Comparison of ENCODE assay signal across 24 cellular contexts in genomic region chr22:20414059-20414440, GRCh38. TPM values are rescaled to one million over a fixed set of nuclear protein-coding genes. Genes with fewer than 3 reads are reported as not detected.
A peak's percentile ranks its signal among the peaks of the same experiment; 100 is the strongest.
DNase-seq lines count a peak whose midpoint lies in the region; ATAC-seq, FAIRE-seq and TF ChIP-seq lines count a peak whose summit lies in the region.
"Had no signal": no experiment of that assay in that cellular context is flagged by ENCODE, and none has a peak within 500 bp of the region (broad histone marks: within the 10 kb centered on the region; RNA-seq: fewer than 3 reads in every experiment).

No MANE protein-coding gene starts in this region.

- H3K14ac ChIP-seq in IMR-90 (replicated peaks; ENCODE audit: low read depth, low read length): no peak overlapping the region

- H3K36me3 Mint-ChIP-seq in nephron progenitor cell (ENCODE audit: low read depth): peaks cover 10% of the 10 kb centered on the region
- H3K36me3 Mint-ChIP-seq in activated CD8-positive, alpha-beta T cell treated with anti-CD3 and anti-CD28 coated beads for 36 hours (ENCODE audit: low read depth): no peaks in the 10 kb centered on the region
- H3K36me3 Mint-ChIP-seq: CD8-positive, alpha-beta T cell had no signal

- no peak overlapping the region for H2AK9ac ChIP-seq in IMR-90 (replicated peaks; ENCODE audit: low read depth, low read length, poor library complexity)

- no peaks in the 10 kb centered on the region for H3K9me1 ChIP-seq in IMR-90 (ENCODE audit: insufficient read depth, low read length)
- H3K9me1 ChIP-seq in K562 (ENCODE audit: control insufficient read depth, insufficient read depth, low read length): no peaks in the 10 kb centered on the region

- no peak overlapping the region for H4K5ac ChIP-seq in IMR-90 (ENCODE audit: low read depth, low read length)

- no peak overlapping the region for H3K4me3 Mint-ChIP-seq in nephron progenitor cell
- H3K4me3 Mint-ChIP-seq in activated CD8-positive, alpha-beta T cell treated with anti-CD3 and anti-CD28 coated beads for 36 hours: no peak overlapping the region
- H3K4me3 Mint-ChIP-seq: CD4-positive, alpha-beta T cell; CD8-positive, alpha-beta T cell had no signal

- CTCF ChIA-PET in IMR-90 (lab: Yijun Ruan, JAX) (no interaction called here), K562 (lab: Yijun Ruan, JAX; ENCODE audit: low intra/inter-chr PET ratio) (no interaction called here)
- CTCF ChIA-PET in activated CD8-positive, alpha-beta T cell treated with anti-CD3 and anti-CD28 coated beads for 36 hours (lab: Charles Lee): no interaction called here

- H4K91ac ChIP-seq in IMR-90 (ENCODE audit: insufficient read depth, low read depth, low read length): no peak overlapping the region

- no peak for TF ChIP-seq CTCF in IMR-90 (conservative IDR thresholded peaks at IDR 0.05; ENCODE audit: low read depth, low read length)
- no peak for TF ChIP-seq CTCF in K562 (IDR thresholded peaks at IDR 0.05 in 2 of 3, conservative IDR thresholded peaks at IDR 0.05 in 1 of 3; ENCODE audit: insufficient read depth in 2 of 3, low read depth in 1 of 3, low read length in 3 of 3)
- TF ChIP-seq CTCF in osteoblast (IDR thresholded peaks at IDR 0.05; ENCODE audit: extremely low read depth, low read depth, low read length): no peak
- no peak for TF ChIP-seq CTCF in nephron progenitor cell (IDR thresholded peaks at IDR 0.05)
- no peak for TF ChIP-seq CTCF in activated CD8-positive, alpha-beta T cell treated with anti-CD3 and anti-CD28 coated beads for 36 hours (IDR thresholded peaks at IDR 0.05)
- no peak for TF ChIP-seq CTCF in transverse colon (IDR thresholded peaks at IDR 0.05)

- dilution Hi-C loops in IMR-90 (cut with HindIII; ENCODE audit: low sequenced_read_pairs, unreplicated experiment): no loop called here

- H2BK120ac ChIP-seq in IMR-90 (ENCODE audit: low read depth, low read length): no peak overlapping the region

- H2BK5ac ChIP-seq in IMR-90 (ENCODE audit: low read depth, low read length, poor library complexity, severe bottlenecking): no peak overlapping the region

- H3K27me3 Mint-ChIP-seq in nephron progenitor cell (ENCODE audit: low read depth, poor library complexity): peaks cover 9% of the 10 kb centered on the region
- H3K27me3 Mint-ChIP-seq in activated CD8-positive, alpha-beta T cell treated with anti-CD3 and anti-CD28 coated beads for 36 hours: no peaks in the 10 kb centered on the region
- H3K27me3 Mint-ChIP-seq: CD4-positive, alpha-beta T cell had no signal

- TF ChIP-seq RAD21 in IMR-90 (IDR thresholded peaks at IDR 0.05; ENCODE audit: low read length): no peak
- TF ChIP-seq RAD21 in K562 (CRISPR knock-in tag; conservative IDR thresholded peaks at IDR 0.05 in 1 of 2, IDR thresholded peaks at IDR 0.05 in 1 of 2): no peak

- H2AFZ ChIP-seq in IMR-90 (replicated peaks; ENCODE audit: low read length, poor library complexity) (no peak overlapping the region), K562 (ENCODE audit: low read depth, low read length) (no peak overlapping the region), osteoblast (ENCODE audit: low read length) (no peak overlapping the region)

- H3K4me3 ChIP-seq in IMR-90 (ENCODE audit: insufficient read depth, low read depth, low read length): no peak overlapping the region
- no peak overlapping the region for H3K4me3 ChIP-seq in K562
- no peak overlapping the region for H3K4me3 ChIP-seq in osteoblast (ENCODE audit: insufficient read depth, low read length)
- no peak overlapping the region for H3K4me3 ChIP-seq in transverse colon
- H3K4me3 ChIP-seq: BLaER1 had no signal

- ATAC-seq in IMR-90 (ENCODE audit: low read depth) (no peak), K562 (no peak)
- ATAC-seq in activated CD8-positive, alpha-beta T cell treated with anti-CD3 and anti-CD28 coated beads for 36 hours: no peak
- ATAC-seq: CD8-positive, alpha-beta T cell had no signal

- H3K27ac Mint-ChIP-seq in nephron progenitor cell: no peak overlapping the region
- no peak overlapping the region for H3K27ac Mint-ChIP-seq in activated CD8-positive, alpha-beta T cell treated with anti-CD3 and anti-CD28 coated beads for 36 hours
- H3K27ac Mint-ChIP-seq: CD4-positive, alpha-beta T cell; CD8-positive, alpha-beta T cell had no signal

- in situ Hi-C loops in IMR-90 (cut with MboI; ENCODE audit: low sequenced_read_pairs) (loop anchor here (10.0 kb wide), 1 partner anchor 51 kb away; no protein-coding TSS in a partner anchor), K562 (cut with MboI) (loop anchor here (25.0 kb wide), 2 partner anchors 273 to 1877 kb away; partner anchors contain the start of gene TMEM191B), transverse colon (cut with MboI; ENCODE audit: low pct_ligation_motif_present in 1 of 4, low pct_unique_long_range_greater_than_20kb in 1 of 4, low sequenced_read_pairs in 3 of 4) (loop anchor here in 1 of 4 donors (5.0 to 25.0 kb wide), 2 partner anchors 38 to 323 kb away; no protein-coding TSS in a partner anchor)

- H3K36me3 ChIP-seq in IMR-90 (ENCODE audit: control insufficient read depth, insufficient read depth, low read length) (no peaks in the 10 kb centered on the region), K562 (ENCODE audit: control insufficient read depth, insufficient read depth, low read length) (no peaks in the 10 kb centered on the region), osteoblast (ENCODE audit: insufficient read depth, low read length) (no peaks in the 10 kb centered on the region), transverse colon (no peaks in the 10 kb centered on the region)
- H3K36me3 ChIP-seq: BE2C had no signal

- FAIRE-seq in K562 (lab: Jason Lieb, UNC) (no peak), urothelium cell line (lab: Jason Lieb, UNC) (peak; percentile 50)
- FAIRE-seq: A204.1, D721Med, G401.6, GM12891, GM19239 had no signal

- no peaks in the 10 kb centered on the region for H3K27me3 ChIP-seq in IMR-90 (ENCODE audit: control insufficient read depth, insufficient read depth, low read length)
- H3K27me3 ChIP-seq in K562 (ENCODE audit: control insufficient read depth in 2 of 2, insufficient read depth in 2 of 2, low read length in 2 of 2): no peaks in the 10 kb centered on the region
- H3K27me3 ChIP-seq in osteoblast (ENCODE audit: insufficient read depth, low read length): no peaks in the 10 kb centered on the region
- H3K27me3 ChIP-seq in transverse colon: no peaks in the 10 kb centered on the region
- H3K27me3 ChIP-seq: BE2C, BLaER1 had no signal

- BruUV-seq in IMR-90 (replicated peaks; lab: Mats Ljungman, UMichigan): no TSS peak
- no TSS peak for BruUV-seq in K562 (replicated peaks; lab: Mats Ljungman, UMichigan)

- peak overlapping the region; percentile 13; the same call in 1 of the 2 replicates for H2AK5ac ChIP-seq in IMR-90 (ENCODE audit: low read depth, low read length)

- H3K4ac ChIP-seq in IMR-90 (ENCODE audit: low read depth, low read length): no peak overlapping the region

- no peak overlapping the region for H4K8ac ChIP-seq in IMR-90 (ENCODE audit: low read depth in 2 of 2, low read length in 2 of 2)

- H3K9me3 ChIP-seq in IMR-90 (ENCODE audit: control insufficient read depth, insufficient read depth, low read length) (no peaks in the 10 kb centered on the region), K562 (replicated peaks; ENCODE audit: control insufficient read depth, insufficient read depth, low read depth, low read length) (no peaks in the 10 kb centered on the region), osteoblast (ENCODE audit: low read depth, low read length) (no peaks in the 10 kb centered on the region), transverse colon (no peaks in the 10 kb centered on the region)
- H3K9me3 ChIP-seq: BE2C, BLaER1, Caco-2 had no signal

- no peak for DNase-seq in IMR-90
- DNase-seq in K562 (ENCODE audit: extremely low read depth in 1 of 4, low spot score in 3 of 4): no peak
- DNase-seq in osteoblast (ENCODE audit: insufficient read length, low spot score, missing footprints): peak; percentile 31
- no peak for DNase-seq in urothelium cell line (ENCODE audit: low spot score)
- no peak for DNase-seq in NCI-H510A treated with DMSO at 0.1 percent for 48 hours (lab: John Stamatoyannopoulos, UW)
- no peak for DNase-seq in nephron progenitor cell
- DNase-seq in activated CD8-positive, alpha-beta T cell treated with anti-CD3 and anti-CD28 coated beads for 36 hours: no peak
- DNase-seq in transverse colon: no peak
- DNase-seq: 8988T; ACHN; BE2C; C1 segment of cervical spinal cord; Caco-2; Calu3; CD4-positive, alpha-beta T cell; CD8-positive, alpha-beta T cell; DMS79 treated with DMSO at 0.1 percent for 48 hours; GF-D8 had no signal

- H4K20me1 ChIP-seq in IMR-90 (ENCODE audit: insufficient read depth, low read length) (no peaks in the 10 kb centered on the region; the same call in 1 of the 2 replicates), K562 (replicated peaks; ENCODE audit: control insufficient read depth, insufficient read depth, low read length) (no peaks in the 10 kb centered on the region), osteoblast (ENCODE audit: insufficient read depth, low read length) (no peaks in the 10 kb centered on the region)
- H4K20me1 ChIP-seq: BLaER1 had no signal

- H3K9me3 Mint-ChIP-seq in nephron progenitor cell: no peaks in the 10 kb centered on the region
- H3K9me3 Mint-ChIP-seq in activated CD8-positive, alpha-beta T cell treated with anti-CD3 and anti-CD28 coated beads for 36 hours: no peaks in the 10 kb centered on the region
- H3K9me3 Mint-ChIP-seq: CD4-positive, alpha-beta T cell; CD8-positive, alpha-beta T cell had no signal

- no peak overlapping the region for H2BK15ac ChIP-seq in IMR-90 (ENCODE audit: low read depth, low read length)

- no peak for TF ChIP-seq POLR2A in IMR-90 (IDR thresholded peaks at IDR 0.05; ENCODE audit: low read depth, low read length)
- no peak for TF ChIP-seq POLR2A in K562 (conservative IDR thresholded peaks at IDR 0.05)
- TF ChIP-seq POLR2A in transverse colon (IDR thresholded peaks at IDR 0.05): no peak

- no peak overlapping the region for H3K56ac ChIP-seq in IMR-90 (ENCODE audit: extremely low read depth, insufficient read depth, low read length)

- H3K27ac ChIP-seq in IMR-90 (ENCODE audit: insufficient read depth, low read length) (no peak overlapping the region), K562 (ENCODE audit: extremely low read depth, low read depth, low read length) (no peak overlapping the region), osteoblast (ENCODE audit: low read depth, low read length) (no peak overlapping the region), transverse colon (no peak overlapping the region)
- H3K27ac ChIP-seq: BLaER1 had no signal

- H3K4me2 ChIP-seq in IMR-90 (ENCODE audit: low read depth, low read length) (no peak overlapping the region), K562 (ENCODE audit: insufficient read depth, low read length) (no peak overlapping the region), osteoblast (ENCODE audit: insufficient read depth, low read length) (no peak overlapping the region)

- peaks cover 30% of the 10 kb centered on the region for H3K4me1 Mint-ChIP-seq in nephron progenitor cell
- H3K4me1 Mint-ChIP-seq in activated CD8-positive, alpha-beta T cell treated with anti-CD3 and anti-CD28 coated beads for 36 hours (ENCODE audit: low read depth): peaks cover 2% of the 10 kb centered on the region

- H3K79me1 ChIP-seq in IMR-90 (ENCODE audit: low read depth in 1 of 2, low read length in 2 of 2): no peaks in the 10 kb centered on the region

- H3K9ac ChIP-seq in IMR-90 (ENCODE audit: low read depth, low read length): no peak overlapping the region
- no peak overlapping the region for H3K9ac ChIP-seq in K562 (ENCODE audit: insufficient read depth in 1 of 2, low read depth in 2 of 2, low read length in 2 of 2)
- H3K9ac ChIP-seq: BLaER1 had no signal

- no peak overlapping the region for H3K23ac ChIP-seq in IMR-90 (ENCODE audit: low read depth, low read length)

- no peaks in the 10 kb centered on the region for H3K79me2 ChIP-seq in K562 (ENCODE audit: control insufficient read depth, insufficient read depth, low read length)
- no peaks in the 10 kb centered on the region for H3K79me2 ChIP-seq in osteoblast (ENCODE audit: insufficient read depth, low read length)

- intact Hi-C loops in IMR-90 (cut with micrococcal nuclease): no loop called here
- intact Hi-C loops in K562 (cut with micrococcal nuclease): loop anchor here (10.0 kb wide), 2 partner anchors 259 to 261 kb away; partner anchors contain the start of gene CCDC188
- intact Hi-C loops in activated CD8-positive, alpha-beta T cell treated with anti-CD3 and anti-CD28 coated beads for 36 hours (cut with micrococcal nuclease): no loop called here
- intact Hi-C loops in transverse colon (cut with DNase I; ENCODE audit: low total_unique reads): no loop called here

- H3K18ac ChIP-seq in IMR-90 (ENCODE audit: low read depth, low read length): no peak overlapping the region

- WGBS in IMR-90 (ENCODE audit: extremely low coverage in 2 of 2, insufficient read length in 1 of 2), 2 experiments: 80% methylated on average over 2 of the region's 5 CpGs; no CpG with 5 or more reads in 1 of the 2 experiments
- 34% methylated on average over 5 of the region's 5 CpGs for WGBS in K562 (ENCODE audit: insufficient coverage, low coverage, missing lambda C conversion rate)
- 78% methylated on average over 5 of the region's 5 CpGs; no CpG with 5 or more reads in 1 of the 2 donors for WGBS in transverse colon (ENCODE audit: low coverage in 1 of 2), 2 donors

- TF ChIP-seq EP300 in K562 (IDR thresholded peaks at IDR 0.05; ENCODE audit: low read length) (no peak), transverse colon (IDR thresholded peaks at IDR 0.05; ENCODE audit: low read depth) (no peak)

- no peak overlapping the region for H2BK20ac ChIP-seq in IMR-90 (ENCODE audit: low read depth, low read length)

- H3K4me1 ChIP-seq in IMR-90 (ENCODE audit: control insufficient read depth, insufficient read depth, low read length) (no peaks in the 10 kb centered on the region), K562 (replicated peaks in 1 of 2; ENCODE audit: control insufficient read depth in 2 of 2, insufficient read depth in 2 of 2, low read length in 2 of 2) (peaks cover 9 to 11% of the 10 kb centered on the region in 2 experiments), osteoblast (ENCODE audit: insufficient read depth, low read length) (no peaks in the 10 kb centered on the region), transverse colon (peaks cover 0 to 5% (median 4%) of the 10 kb centered on the region in 4 donors)
- H3K4me1 ChIP-seq: BE2C, Caco-2 had no signal

- POLR2A ChIA-PET in IMR-90 (lab: Charles Lee; ENCODE audit: unreplicated experiment) (no interaction called here), K562 (lab: Yijun Ruan, JAX) (interaction anchor here (0.6 to 1.1 kb wide), 2 partner anchors 15 to 31 kb away, joined by 3 to 7 read pairs; no protein-coding TSS in a partner anchor)
- POLR2A ChIA-PET in activated CD8-positive, alpha-beta T cell treated with anti-CD3 and anti-CD28 coated beads for 36 hours (lab: Charles Lee): no interaction called here

RNA-seq across cellular contexts. Expression of gene ZNF74, which starts 20.1 kb away (rescaled TPM):
- total RNA-seq in IMR-90 (2012; rRNA removed): 6.9 and 7.5 TPM in 2 replicates
- 8.4 TPM in 2 replicates for polyA plus RNA-seq in IMR-90 (2012; rRNA removed)
- polyA plus RNA-seq in IMR-90 (2012; cell fraction: cytosol; rRNA removed): 5.9 and 10.0 TPM in 2 replicates
- polyA plus RNA-seq in IMR-90 (2012; cell fraction: nucleus; rRNA removed; ENCODE audit: low replicate concordance): 14.7 and 28.8 TPM in 2 replicates
- total RNA-seq in K562 (2011; cell fraction: chromatin; rRNA removed; ENCODE audit: low replicate concordance): 36.8 and 68.2 TPM in 2 replicates
- 55.4 and 63.2 TPM in 2 replicates for total RNA-seq in K562 (2011; cell fraction: nucleolus; rRNA removed)
- 50.2 and 53.7 TPM in 2 replicates for total RNA-seq in K562 (2011; cell fraction: nucleoplasm; rRNA removed)
- 49.2 and 56.7 TPM in 2 replicates for total RNA-seq in K562 (2014; rRNA removed)
- total RNA-seq in K562 (2014; rRNA removed; fragmentation: Illumina TruSeq; extraction: Trizol): 17.4 and 20.5 TPM in 2 replicates
- 31.5 and 32.5 TPM in 2 replicates for total RNA-seq in K562 (2015; rRNA removed; fragmentation: Illumina TruSeq; extraction: Trizol)
- 53.5 and 55.7 TPM in 2 replicates for total RNA-seq in K562 (2021)
- polyA plus RNA-seq in K562 (2011; rRNA removed): 33.8 and 49.7 TPM in 2 replicates
- 56.9 and 67.4 TPM in 2 replicates for polyA plus RNA-seq in K562 (2011; cell fraction: cytosol; rRNA removed)
- 42.8 and 56.1 TPM in 2 replicates for polyA plus RNA-seq in K562 (2011; cell fraction: nucleus; rRNA removed)
- polyA plus RNA-seq in K562 (2012): 31.5 and 39.9 TPM in 2 replicates
- 22.8 and 24.5 TPM in 2 replicates for polyA plus RNA-seq in K562 (2014; fragmentation: Illumina TruSeq; extraction: Trizol)
- polyA plus RNA-seq in K562 (2014; fragmentation: Nextera tagmentation; extraction: Ambion mirVana): 1 to 10 TPM; 2.4 to 3.7 TPM
- polyA plus RNA-seq in K562 (2014; rRNA removed): 37.1 and 62.8 TPM in 2 replicates
- 32.6 and 33.0 TPM in 2 replicates for polyA minus RNA-seq in K562 (2011; rRNA and poly(A)+ RNA removed)
- polyA minus RNA-seq in K562 (2011; cell fraction: cytosol; rRNA and poly(A)+ RNA removed): 39.3 and 58.2 TPM in 2 replicates
- 23.6 and 28.3 TPM in 2 replicates for polyA minus RNA-seq in K562 (2011; cell fraction: nucleus; rRNA and poly(A)+ RNA removed)
- 12.4 and 13.8 TPM in 2 replicates for total RNA-seq in osteoblast
- total RNA-seq in activated CD8-positive, alpha-beta T cell treated with anti-CD3 and anti-CD28 coated beads for 36 hours: 10 to 100 TPM; 11.8 to 13.4 TPM
- total RNA-seq in transverse colon: 10 to 100 TPM in 1 of 4 donors, 1 to 10 TPM in 3; 1.9 to 11.5 (median 6.6) TPM

RNA-seq across cellular contexts. Expression of gene SCARF2, which starts 23.6 kb away (rescaled TPM):
- total RNA-seq in IMR-90 (2012; rRNA removed): 3.4 and 4.2 TPM in 2 replicates
- polyA plus RNA-seq in IMR-90 (2012; rRNA removed): 37.0 and 55.8 TPM in 2 replicates
- polyA plus RNA-seq in IMR-90 (2012; cell fraction: cytosol; rRNA removed): 44.5 and 81.9 TPM in 2 replicates
- polyA plus RNA-seq in IMR-90 (2012; cell fraction: nucleus; rRNA removed; ENCODE audit: low replicate concordance): 68.1 and 248 TPM in 2 replicates
- total RNA-seq in K562 (2011; cell fraction: chromatin; rRNA removed; ENCODE audit: low replicate concordance): 0.65 TPM in 1 of 2 replicates, not detected in the other
- total RNA-seq in K562 (2011; cell fraction: nucleolus; rRNA removed): 0.50 and 0.92 TPM in 2 replicates
- total RNA-seq in K562 (2011; cell fraction: nucleoplasm; rRNA removed): 0.15 TPM in 2 replicates
- 0.20 and 0.32 TPM in 2 replicates for total RNA-seq in K562 (2014; rRNA removed)
- total RNA-seq in K562 (2014; rRNA removed; fragmentation: Illumina TruSeq; extraction: Trizol): not detected in 2 replicates
- total RNA-seq in K562 (2015; rRNA removed; fragmentation: Illumina TruSeq; extraction: Trizol): not detected in 2 replicates
- 0.13 and 0.29 TPM in 2 replicates for total RNA-seq in K562 (2021)
- 0.06 and 0.26 TPM in 2 replicates for polyA plus RNA-seq in K562 (2011; rRNA removed)
- 0.15 and 0.25 TPM in 2 replicates for polyA plus RNA-seq in K562 (2011; cell fraction: cytosol; rRNA removed)
- 0.61 and 0.65 TPM in 2 replicates for polyA plus RNA-seq in K562 (2011; cell fraction: nucleus; rRNA removed)
- polyA plus RNA-seq in K562 (2012): 0.21 and 1.3 TPM in 2 replicates
- not detected in 2 replicates for polyA plus RNA-seq in K562 (2014; fragmentation: Illumina TruSeq; extraction: Trizol)
- not detected for polyA plus RNA-seq in K562 (2014; fragmentation: Nextera tagmentation; extraction: Ambion mirVana)
- polyA plus RNA-seq in K562 (2014; rRNA removed): 0.13 and 0.23 TPM in 2 replicates
- not detected in 2 replicates for polyA minus RNA-seq in K562 (2011; rRNA and poly(A)+ RNA removed)
- polyA minus RNA-seq in K562 (2011; cell fraction: cytosol; rRNA and poly(A)+ RNA removed): not detected in 2 replicates
- polyA minus RNA-seq in K562 (2011; cell fraction: nucleus; rRNA and poly(A)+ RNA removed): 0.22 and 0.27 TPM in 2 replicates
- total RNA-seq in osteoblast: 18.3 and 23.9 TPM in 2 replicates
- under 1 TPM; 0.20 to 0.27 TPM for total RNA-seq in activated CD8-positive, alpha-beta T cell treated with anti-CD3 and anti-CD28 coated beads for 36 hours
- 10 to 100 TPM in 1 of 4 donors, 1 to 10 TPM in 3; 3.4 to 15.9 (median 8.7) TPM for total RNA-seq in transverse colon
